8 cellular contexts compared by ENCODE assay signal in genomic region chr20:16573011-16573965, GRCh38. TPM values are rescaled to one million over a fixed set of nuclear protein-coding genes. Genes with fewer than 3 reads are reported as not detected.
DNase-seq lines count a peak whose midpoint lies in the region; ATAC-seq and TF ChIP-seq lines count a peak whose summit lies in the region.

Gene KIF16B (minus strand): TSS chr20:16573448. CDS start chr20:16573275, 173 bp downstream.

- H3K27ac Mint-ChIP-seq in chondrocyte (ENCODE audit: unreplicated experiment) = peak within 1 kb of the TSS; percentile 95

- H3K4me1 Mint-ChIP-seq in chondrocyte (ENCODE audit: low read depth) = peaks cover 40% of the 10 kb centered on the region

- TF ChIP-seq CTCF in AG09309 (IDR thresholded peaks at IDR 0.05; ENCODE audit: control insufficient read depth, insufficient read depth, low read depth, low read length, missing control alignments) (no peak), chondrocyte (IDR thresholded peaks at IDR 0.05) (peak; percentile 47)

- peaks cover 3% of the 10 kb centered on the region for H3K9me3 Mint-ChIP-seq in chondrocyte (ENCODE audit: low read depth)

- no peaks in the 10 kb centered on the region for H3K27me3 Mint-ChIP-seq in chondrocyte (ENCODE audit: low read depth)

- ATAC-seq in GM19023 (IDR thresholded peaks at IDR 0.05; ENCODE audit: unreplicated experiment) = peak; percentile 79
- ATAC-seq in HG03175 (IDR thresholded peaks at IDR 0.05; ENCODE audit: unreplicated experiment) = peak; percentile 85

- no peaks in the 10 kb centered on the region for H3K36me3 Mint-ChIP-seq in chondrocyte (ENCODE audit: low read depth)

- DNase-seq in AG09309 (ENCODE audit: low read depth) (no peak), NCI-H345 treated with DMSO at 0.1 percent for 48 hours (lab: John Stamatoyannopoulos, UW; ENCODE audit: unreplicated experiment) (peak; percentile 91), chondrocyte (ENCODE audit: low spot score) (peak; percentile 98), kidney tubule cell (ENCODE audit: low spot score) (peak; percentile 92)
- peak; percentile 79 to 87 for DNase-seq in activated CD4-positive, alpha-beta T cell treated with anti-CD3 and anti-CD28 coated beads for 24 hours (ENCODE audit: low read depth in 2 of 2)
- DNase-seq in stimulated activated CD4-positive, alpha-beta T cell treated with anti-CD3 and anti-CD28 coated beads, Interleukin-1b, Interleukin-23, amount 100 ng/mL, for 1 hour (ENCODE audit: low read depth in 2 of 2) = peak; percentile 33 to 81

- peak within 1 kb of the TSS; percentile 90 for H3K4me3 Mint-ChIP-seq in chondrocyte (ENCODE audit: unreplicated experiment)

- peak within 1 kb of the TSS; percentile 77 for H3K4me3 ChIP-seq in AG09309 (ENCODE audit: control insufficient read depth, low read depth, low read length)

RNA-seq across cellular contexts. Expression of gene KIF16B, which starts in this region (rescaled TPM):
- total RNA-seq in chondrocyte = 11.2 to 14.5 TPM (median 11.9 TPM) in 3 replicates
